In the genomic region with DNA sequence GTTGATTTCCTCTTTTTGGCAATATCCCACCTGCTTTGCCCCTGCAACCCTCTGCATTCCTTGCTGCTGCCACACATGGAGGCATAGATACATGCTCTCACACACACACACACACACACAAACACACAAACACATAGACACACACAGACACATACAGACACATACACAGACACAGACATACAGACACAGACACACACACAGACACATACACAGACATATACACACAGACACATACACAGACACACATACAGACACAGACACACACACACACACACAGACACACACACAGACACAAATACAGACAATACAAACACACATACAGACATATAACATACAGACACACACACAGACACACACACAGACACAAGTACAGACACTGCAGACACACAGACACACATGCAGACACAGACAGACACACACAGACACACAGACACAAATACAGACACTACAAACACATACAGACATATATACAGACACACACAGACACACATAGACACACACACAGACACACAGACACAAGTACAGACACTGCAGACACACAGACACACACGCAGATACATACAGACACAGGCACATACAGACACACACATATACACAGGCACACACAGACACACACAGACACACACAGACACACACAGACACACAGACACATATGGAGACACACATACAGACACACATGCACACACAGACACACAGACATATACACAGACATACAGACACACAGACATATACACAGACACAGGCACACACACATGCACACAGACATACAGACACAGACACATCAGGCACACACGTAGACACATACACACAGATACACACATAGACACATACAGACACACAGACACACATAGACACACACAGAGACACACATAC, we compare ENCODE assay signal across 21 cellular contexts.
"Had no signal": no experiment of that assay in that cellular context is flagged by ENCODE, and none has a peak within 500 bp of the region (broad histone marks: within the 10 kb centered on the region; RNA-seq: fewer than 3 reads in every experiment).

No MANE protein-coding gene starts in this region.

- H3K36me3 Mint-ChIP-seq: naive thymus-derived CD8-positive, alpha-beta T cell had no signal

- H3K36me3 ChIP-seq: neutrophil, sigmoid colon, stomach, thoracic aorta, transverse colon had no signal

- H3K9me3 ChIP-seq: mucosa of descending colon, neutrophil, psoas muscle, sigmoid colon, stomach, thoracic aorta, transverse colon had no signal

- H3K4me3 ChIP-seq: coronary artery, mucosa of descending colon, psoas muscle, sigmoid colon, skin epidermis, stomach, thoracic aorta, transverse colon had no signal

- H3K27me3 ChIP-seq: neutrophil, sigmoid colon, stomach, transverse colon had no signal

- H3K27ac Mint-ChIP-seq: naive thymus-derived CD8-positive, alpha-beta T cell had no signal

- H3K27ac ChIP-seq: coronary artery, neutrophil, psoas muscle, sigmoid colon, skin epidermis, stomach, thoracic aorta, transverse colon had no signal

- DNase-seq: effector CD8-positive, alpha-beta T cell; foreskin melanocyte; head of caudate nucleus; hippocampal formation; kidney glomerular epithelial cell; mammary epithelial cell; mucosa of descending colon; naive thymus-derived CD8-positive, alpha-beta T cell; psoas muscle; retina; sigmoid colon; stimulated activated CD4-positive, alpha-beta T cell treated with anti-CD3 and anti-CD28 coated beads, Interleukin-2, amount 100 ng/mL, for 24 hours; stimulated activated CD4-positive, alpha-beta T cell treated with anti-CD3 and anti-CD28 coated beads, Interleukin-4, amount 100 ng/mL, for 4 hours; stimulated activated naive CD4-positive, alpha-beta T cell; stomach; substantia nigra; transverse colon had no signal

- H3K4me3 Mint-ChIP-seq: naive thymus-derived CD8-positive, alpha-beta T cell had no signal

- ATAC-seq: mucosa of descending colon; naive thymus-derived CD8-positive, alpha-beta T cell; psoas muscle had no signal
